10 cellular contexts compared by ENCODE assay signal in genomic region chr10:29243750-29244149, GRCh38. TPM values are rescaled to one million over a fixed set of nuclear protein-coding genes. Genes with fewer than 3 reads are reported as not detected.
DNase-seq lines count a peak whose midpoint lies in the region; ATAC-seq and TF ChIP-seq lines count a peak whose summit lies in the region.
"Had no signal": no experiment of that assay in that cellular context is flagged by ENCODE, and none has a peak within 500 bp of the region (broad histone marks: within the 10 kb centered on the region; RNA-seq: fewer than 3 reads in every experiment).

No MANE protein-coding gene starts in this region.

- H3K4me3 ChIP-seq in SJCRH30 (no peak overlapping the region), upper lobe of right lung (no peak overlapping the region)

- no peaks in the 10 kb centered on the region for H3K36me3 Mint-ChIP-seq in activated naive CD4-positive, alpha-beta T cell treated with anti-CD3 and anti-CD28 coated beads for 36 hours (ENCODE audit: low read depth)
- H3K36me3 Mint-ChIP-seq in activated naive CD4-positive, alpha-beta T cell treated with anti-CD3 and anti-CD28 coated beads, Interleukin-2, amount 10 ng/mL, durations not matched to agents 7 days and 5 days: no peaks in the 10 kb centered on the region

- CTCF ChIA-PET in activated naive CD4-positive, alpha-beta T cell treated with anti-CD3 and anti-CD28 coated beads for 36 hours (lab: Charles Lee): interaction anchor here (0.7 kb wide), 1 partner anchor 87 kb away, joined by 3 read pairs; no protein-coding TSS in a partner anchor
- CTCF ChIA-PET in activated naive CD4-positive, alpha-beta T cell treated with anti-CD3 and anti-CD28 coated beads, Interleukin-2, amount 10 ng/mL, durations not matched to agents 7 days and 5 days (lab: Charles Lee): no interaction called here

- intact Hi-C loops in activated naive CD4-positive, alpha-beta T cell treated with anti-CD3 and anti-CD28 coated beads for 36 hours (cut with micrococcal nuclease): no loop called here
- intact Hi-C loops in upper lobe of right lung (cut with DNase I): no loop called here

- H3K27ac Mint-ChIP-seq in activated naive CD4-positive, alpha-beta T cell treated with anti-CD3 and anti-CD28 coated beads for 36 hours: no peak overlapping the region
- no peak overlapping the region for H3K27ac Mint-ChIP-seq in activated naive CD4-positive, alpha-beta T cell treated with anti-CD3 and anti-CD28 coated beads, Interleukin-2, amount 10 ng/mL, durations not matched to agents 7 days and 5 days
- H3K27ac Mint-ChIP-seq: activated CD4-positive, alpha-beta memory T cell treated with anti-CD3 and anti-CD28 coated beads, Interleukin-2, amount 10 ng/mL, durations not matched to agents 7 days and 5 days had no signal

- H3K9me3 Mint-ChIP-seq in activated naive CD4-positive, alpha-beta T cell treated with anti-CD3 and anti-CD28 coated beads for 36 hours: no peaks in the 10 kb centered on the region
- H3K9me3 Mint-ChIP-seq in activated naive CD4-positive, alpha-beta T cell treated with anti-CD3 and anti-CD28 coated beads, Interleukin-2, amount 10 ng/mL, durations not matched to agents 7 days and 5 days: no peaks in the 10 kb centered on the region
- H3K9me3 Mint-ChIP-seq: activated CD4-positive, alpha-beta memory T cell treated with anti-CD3 and anti-CD28 coated beads, Interleukin-2, amount 10 ng/mL, durations not matched to agents 7 days and 5 days had no signal

- ATAC-seq in foreskin keratinocyte (peak; percentile 23), upper lobe of right lung (peak; percentile 53), HG03135 (IDR thresholded peaks at IDR 0.05; ENCODE audit: unreplicated experiment) (no peak), GM21367 (IDR thresholded peaks at IDR 0.05; ENCODE audit: unreplicated experiment) (no peak)

- peaks cover 6% of the 10 kb centered on the region; the same call in 1 of the 2 replicates for H3K27me3 ChIP-seq in SJCRH30
- H3K27me3 ChIP-seq in foreskin keratinocyte: peaks cover 5% of the 10 kb centered on the region
- peaks cover 8% of the 10 kb centered on the region for H3K27me3 ChIP-seq in upper lobe of right lung

- peaks cover 6% of the 10 kb centered on the region for H3K27me3 Mint-ChIP-seq in activated naive CD4-positive, alpha-beta T cell treated with anti-CD3 and anti-CD28 coated beads for 36 hours (ENCODE audit: low read depth)
- peaks cover 5% of the 10 kb centered on the region for H3K27me3 Mint-ChIP-seq in activated naive CD4-positive, alpha-beta T cell treated with anti-CD3 and anti-CD28 coated beads, Interleukin-2, amount 10 ng/mL, durations not matched to agents 7 days and 5 days
- H3K27me3 Mint-ChIP-seq: activated CD4-positive, alpha-beta memory T cell treated with anti-CD3 and anti-CD28 coated beads, Interleukin-2, amount 10 ng/mL, durations not matched to agents 7 days and 5 days had no signal

- H3K4me1 ChIP-seq in SJCRH30 (peaks cover 5% of the 10 kb centered on the region; the same call in 1 of the 2 replicates), foreskin keratinocyte (no peaks in the 10 kb centered on the region), upper lobe of right lung (no peaks in the 10 kb centered on the region)

- no peak overlapping the region for H3K27ac ChIP-seq in SJCRH30
- H3K27ac ChIP-seq in foreskin keratinocyte: no peak overlapping the region
- no peak overlapping the region for H3K27ac ChIP-seq in upper lobe of right lung

- no peak overlapping the region for H3K4me3 Mint-ChIP-seq in activated naive CD4-positive, alpha-beta T cell treated with anti-CD3 and anti-CD28 coated beads for 36 hours
- no peak overlapping the region for H3K4me3 Mint-ChIP-seq in activated naive CD4-positive, alpha-beta T cell treated with anti-CD3 and anti-CD28 coated beads, Interleukin-2, amount 10 ng/mL, durations not matched to agents 7 days and 5 days
- H3K4me3 Mint-ChIP-seq: activated CD4-positive, alpha-beta memory T cell treated with anti-CD3 and anti-CD28 coated beads, Interleukin-2, amount 10 ng/mL, durations not matched to agents 7 days and 5 days had no signal

- H3K9me3 ChIP-seq in SJCRH30 (replicated peaks) (no peaks in the 10 kb centered on the region), upper lobe of right lung (no peaks in the 10 kb centered on the region)

- H3K36me3 ChIP-seq in SJCRH30 (no peaks in the 10 kb centered on the region), upper lobe of right lung (no peaks in the 10 kb centered on the region)

- peak; percentile 56 for TF ChIP-seq CTCF in foreskin keratinocyte (conservative IDR thresholded peaks at IDR 0.05)
- TF ChIP-seq CTCF in upper lobe of right lung (IDR thresholded peaks at IDR 0.05): peak; percentile 31

- peak; percentile 11 for DNase-seq in activated naive CD4-positive, alpha-beta T cell treated with anti-CD3 and anti-CD28 coated beads for 36 hours
- no peak for DNase-seq in activated naive CD4-positive, alpha-beta T cell treated with anti-CD3 and anti-CD28 coated beads, Interleukin-2, amount 10 ng/mL, durations not matched to agents 7 days and 5 days
- DNase-seq in SJCRH30: peak; percentile 21 to 54
- DNase-seq in foreskin keratinocyte: peak in 1 of 2 donors; percentile 11
- no peak for DNase-seq in upper lobe of right lung
- no peak for DNase-seq in NCI-H2171 treated with DMSO at 0.1 percent for 48 hours (lab: John Stamatoyannopoulos, UW)
- DNase-seq: activated CD4-positive, alpha-beta memory T cell treated with anti-CD3 and anti-CD28 coated beads, Interleukin-2, amount 10 ng/mL, durations not matched to agents 7 days and 5 days; kidney had no signal

- H3K4me1 Mint-ChIP-seq in activated naive CD4-positive, alpha-beta T cell treated with anti-CD3 and anti-CD28 coated beads for 36 hours (ENCODE audit: low read depth): no peaks in the 10 kb centered on the region
- H3K4me1 Mint-ChIP-seq in activated naive CD4-positive, alpha-beta T cell treated with anti-CD3 and anti-CD28 coated beads, Interleukin-2, amount 10 ng/mL, durations not matched to agents 7 days and 5 days: no peaks in the 10 kb centered on the region
- H3K4me1 Mint-ChIP-seq: activated CD4-positive, alpha-beta memory T cell treated with anti-CD3 and anti-CD28 coated beads, Interleukin-2, amount 10 ng/mL, durations not matched to agents 7 days and 5 days had no signal

RNA-seq across cellular contexts. Expression of gene LYZL1, which starts 45.1 kb away (rescaled TPM):
- total RNA-seq in activated naive CD4-positive, alpha-beta T cell treated with anti-CD3 and anti-CD28 coated beads for 36 hours: not detected
- not detected in 2 replicates for total RNA-seq in SJCRH30 (2014; rRNA removed; shearing (Covaris generic))
- total RNA-seq in foreskin keratinocyte: not detected in 2 replicates
- polyA plus RNA-seq in foreskin keratinocyte: not detected in 2 replicates
- not detected for total RNA-seq in upper lobe of right lung
- total RNA-seq: activated CD4-positive, alpha-beta memory T cell treated with anti-CD3 and anti-CD28 coated beads, Interleukin-2, amount 10 ng/mL, durations not matched to agents 7 days and 5 days; kidney had no signal

Comparison
In these comparisons a context has a peak if more than half of its experiments do, and no peak if none do; other contexts are left out.
1. DNase-seq: peak in activated naive CD4-positive, alpha-beta T cell treated with anti-CD3 and anti-CD28 coated beads for 36 hours (single experiment) and SJCRH30 (2 of 2); none in activated naive CD4-positive, alpha-beta T cell treated with anti-CD3 and anti-CD28 coated beads, Interleukin-2, amount 10 ng/mL, durations not matched to agents 7 days and 5 days (single experiment), upper lobe of right lung (single experiment) and NCI-H2171 treated with DMSO at 0.1 percent for 48 hours (single experiment).
2. ATAC-seq: peak in foreskin keratinocyte (single experiment) and upper lobe of right lung (single experiment); none in HG03135 (single experiment) and GM21367 (single experiment).